Comparison of ENCODE assay signal across 15 cellular contexts in the genomic region with DNA sequence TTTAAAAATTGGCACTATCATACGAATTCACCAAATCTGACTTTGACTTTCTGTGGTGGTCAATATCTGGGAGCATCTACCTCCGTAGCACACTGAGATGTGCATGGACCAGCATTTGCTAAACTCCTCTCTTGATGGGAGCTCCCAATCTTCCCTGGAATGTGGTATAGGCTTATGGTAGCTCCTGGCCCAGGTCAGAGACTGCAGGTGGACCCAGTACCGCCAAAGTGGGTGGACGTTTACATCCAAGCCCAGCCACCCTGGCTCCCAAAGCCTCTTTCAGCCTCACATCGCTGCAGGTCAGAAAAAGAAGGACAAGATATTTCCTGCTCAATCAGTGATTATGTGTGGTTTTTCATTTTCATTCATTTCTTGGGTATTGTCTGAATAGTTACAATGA. TPM values are rescaled to one million over a fixed set of nuclear protein-coding genes. Genes with fewer than 3 reads are reported as not detected.
DNase-seq lines count a peak whose midpoint lies in the region; ATAC-seq and TF ChIP-seq lines count a peak whose summit lies in the region.
"Had no signal": no experiment of that assay in that cellular context is flagged by ENCODE, and none has a peak within 500 bp of the region (broad histone marks: within the 10 kb centered on the region; RNA-seq: fewer than 3 reads in every experiment).

No MANE protein-coding gene starts in this region.

- H3K9me3 ChIP-seq in right atrium auricular region (no peaks in the 10 kb centered on the region), left ventricle myocardium inferior (replicated peaks) (peaks cover 4% of the 10 kb centered on the region), HUES48 (ENCODE audit: control insufficient read depth, insufficient read depth, low read length) (no peaks in the 10 kb centered on the region), esophagus muscularis mucosa (no peaks in the 10 kb centered on the region), neuronal stem cell (replicated peaks in 1 of 2; ENCODE audit: control insufficient read depth in 2 of 2, insufficient read depth in 1 of 2, low read depth in 1 of 2, low read length in 2 of 2) (peaks cover 3% of the 10 kb centered on the region in 2 donors)
- H3K9me3 ChIP-seq: A549 had no signal

- H3K27ac ChIP-seq in right atrium auricular region, result no peak overlapping the region
- H3K27ac ChIP-seq in left ventricle myocardium inferior (replicated peaks), result no peak overlapping the region
- peak overlapping the region; percentile 28 for H3K27ac ChIP-seq in HUES48 (ENCODE audit: low read depth, low read length)
- H3K27ac ChIP-seq in esophagus muscularis mucosa (replicated peaks in 1 of 4), result no peak overlapping the region
- H3K27ac ChIP-seq in neuronal stem cell (replicated peaks; ENCODE audit: low read length), result no peak overlapping the region
- H3K27ac ChIP-seq: A549 had no signal

- H3K14ac ChIP-seq in neuronal stem cell (ENCODE audit: low read length), result no peak overlapping the region

- peak overlapping the region; percentile 61 for H3K18ac ChIP-seq in neuronal stem cell (ENCODE audit: low read length)

- ATAC-seq in HG02981 (IDR thresholded peaks at IDR 0.05; ENCODE audit: unreplicated experiment), result no peak
- no peak for ATAC-seq in GM19395 (IDR thresholded peaks at IDR 0.05; ENCODE audit: unreplicated experiment)
- ATAC-seq: GM12878 had no signal

- no peak overlapping the region for H3K4me2 ChIP-seq in neuronal stem cell (ENCODE audit: insufficient read depth, low read length, poor library complexity, severe bottlenecking)
- H3K4me2 ChIP-seq: A549 had no signal

- DNase-seq in right atrium auricular region (ENCODE audit: low spot score), result peak; percentile 18
- DNase-seq in left ventricle myocardium inferior, result no peak
- DNase-seq in esophagus muscularis mucosa (ENCODE audit: extremely low spot score), result peak; percentile 78
- no peak for DNase-seq in neuronal stem cell (ENCODE audit: low spot score)
- no peak for DNase-seq in HuH-7 (ENCODE audit: low spot score)
- DNase-seq: CD8-positive, alpha-beta memory T cell; DMS79; GOT3 had no signal

- WGBS in esophagus muscularis mucosa, result 76% methylated on average over 5 of the region's 5 CpGs
- no CpG with 5 or more reads among the region's 5 CpGs for WGBS in neuronal stem cell (ENCODE audit: extremely low coverage in 2 of 2, insufficient read length in 2 of 2, insufficient replicate concordance in 1 of 2), 2 donors

- no peak overlapping the region for H4K91ac ChIP-seq in neuronal stem cell (ENCODE audit: low read depth, low read length, poor library complexity)

- no peak overlapping the region for H2BK5ac ChIP-seq in neuronal stem cell (ENCODE audit: low read length)

- H3K4me1 ChIP-seq in right atrium auricular region (no peaks in the 10 kb centered on the region), left ventricle myocardium inferior (no peaks in the 10 kb centered on the region), HUES48 (ENCODE audit: control insufficient read depth, insufficient read depth, low read length) (peaks cover 9% of the 10 kb centered on the region), esophagus muscularis mucosa (peaks cover 0 to 4% (median 3%) of the 10 kb centered on the region in 4 donors), neuronal stem cell (ENCODE audit: control insufficient read depth in 2 of 2, insufficient read depth in 1 of 2, low read depth in 1 of 2, low read length in 2 of 2) (peaks cover 11 to 18% of the 10 kb centered on the region in 2 donors)
- H3K4me1 ChIP-seq: A549 had no signal

- no peak overlapping the region for H2AK5ac ChIP-seq in neuronal stem cell (ENCODE audit: low read depth, low read length)

- H3K36me3 ChIP-seq in right atrium auricular region (no peaks in the 10 kb centered on the region), left ventricle myocardium inferior (no peaks in the 10 kb centered on the region), HUES48 (ENCODE audit: control insufficient read depth, insufficient read depth, low read length) (no peaks in the 10 kb centered on the region), esophagus muscularis mucosa (no peaks in the 10 kb centered on the region), neuronal stem cell (replicated peaks in 1 of 2; ENCODE audit: control insufficient read depth in 2 of 2, insufficient read depth in 2 of 2, low read length in 2 of 2) (no peaks in the 10 kb centered on the region)

- TF ChIP-seq EP300 in esophagus muscularis mucosa (IDR thresholded peaks at IDR 0.05), result no peak

- H3K9ac ChIP-seq in HUES48 (ENCODE audit: low read depth, low read length) (no peak overlapping the region), neuronal stem cell (ENCODE audit: low read depth, low read length, poor library complexity) (no peak overlapping the region)

- no peak overlapping the region for H3K4ac ChIP-seq in neuronal stem cell (ENCODE audit: low read length)

- no peak for TF ChIP-seq POLR2A in esophagus muscularis mucosa (IDR thresholded peaks at IDR 0.05; ENCODE audit: low read depth)

- no peak overlapping the region for H2BK120ac ChIP-seq in neuronal stem cell (ENCODE audit: low read depth, low read length)

- TF ChIP-seq CTCF in right atrium auricular region (IDR thresholded peaks at IDR 0.05) (no peak), left ventricle myocardium inferior (IDR thresholded peaks at IDR 0.05; ENCODE audit: borderline replicate concordance) (no peak), esophagus muscularis mucosa (IDR thresholded peaks at IDR 0.05) (no peak)

- no peak overlapping the region for H4K8ac ChIP-seq in neuronal stem cell (ENCODE audit: low read depth, low read length)

- H2BK15ac ChIP-seq in neuronal stem cell (ENCODE audit: low read length), result no peak overlapping the region

- no peak overlapping the region for H2BK12ac ChIP-seq in neuronal stem cell (ENCODE audit: low read length)

- H3K4me3 ChIP-seq in right atrium auricular region, result no peak overlapping the region
- H3K4me3 ChIP-seq in left ventricle myocardium inferior, result no peak overlapping the region
- no peak overlapping the region for H3K4me3 ChIP-seq in HUES48 (ENCODE audit: low read depth, low read length)
- H3K4me3 ChIP-seq in esophagus muscularis mucosa, result no peak overlapping the region
- H3K4me3 ChIP-seq in neuronal stem cell (ENCODE audit: low read length in 2 of 2), result no peak overlapping the region
- H3K4me3 ChIP-seq: A549, GM12878 had no signal

- intact Hi-C loops in left ventricle myocardium inferior (cut with micrococcal nuclease) (no loop called here), esophagus muscularis mucosa (cut with DNase I) (no loop called here)

- H2AFZ ChIP-seq in neuronal stem cell (ENCODE audit: low read length), result no peak overlapping the region

- H3K27me3 ChIP-seq in right atrium auricular region, result no peaks in the 10 kb centered on the region
- peaks cover 59% of the 10 kb centered on the region for H3K27me3 ChIP-seq in left ventricle myocardium inferior (ENCODE audit: low read depth)
- no peaks in the 10 kb centered on the region for H3K27me3 ChIP-seq in HUES48 (ENCODE audit: control insufficient read depth, insufficient read depth, low read length)
- H3K27me3 ChIP-seq in esophagus muscularis mucosa, result no peaks in the 10 kb centered on the region
- H3K27me3 ChIP-seq in neuronal stem cell (ENCODE audit: control insufficient read depth in 3 of 3, insufficient read depth in 3 of 3, low read depth in 1 of 3, low read length in 3 of 3), result no peaks in the 10 kb centered on the region

- no peak overlapping the region for H3K23ac ChIP-seq in neuronal stem cell (ENCODE audit: low read depth, low read length, poor library complexity)

- no peaks in the 10 kb centered on the region for H3K79me1 ChIP-seq in neuronal stem cell (ENCODE audit: low read depth, low read length)

RNA-seq across cellular contexts. Expression of a gene that starts 43.1 kb away (rescaled TPM):
- total RNA-seq in right atrium auricular region (1 to 10 TPM; 1.1 to 3.0 TPM), left ventricle myocardium inferior (1.5 TPM), esophagus muscularis mucosa (10 to 100 TPM; 37.1 to 87.8 (median 54.1) TPM)
- 1.4 TPM for polyA plus RNA-seq in neuronal stem cell (2013, experiment 1 of 2)
- polyA plus RNA-seq in neuronal stem cell (2013, experiment 2 of 2), result 1.7 TPM
- total RNA-seq: G401 had no signal
- polyA plus RNA-seq: AG04450 had no signal

Comparison
In these comparisons a context has a peak if more than half of its experiments do, and no peak if none do; other contexts are left out.
1. DNase-seq: peak in right atrium auricular region (single experiment) and esophagus muscularis mucosa (single experiment); none in left ventricle myocardium inferior (single experiment), neuronal stem cell (single experiment) and HuH-7 (single experiment).
2. RNA of a gene that starts 43.1 kb away (total RNA-seq): 37.1 to 87.8 TPM in esophagus muscularis mucosa; 1.1 to 3.0 TPM in right atrium auricular region and 1.5 TPM in left ventricle myocardium inferior (single experiment); every median in the first group is over 4 times any median in the second.